ENCODE assay signal across 1 cellular context in genomic region chr22:38872172-38872830, GRCh38.
TF ChIP-seq lines count a peak whose summit lies in the region.

Gene CBX6, minus strand, starts transcription at chr22:38872216. Its CDS starts 26 bp downstream, at chr22:38872190.

TF ChIP-seq in GM12878, 131 proteins besides CTCF, POLR2A, EP300 and RAD21 (continued from another document and continues in another):
- no peak for TF ChIP-seq ZNF687 (IDR thresholded peaks at IDR 0.05)
- TF ChIP-seq IKZF2 (IDR thresholded peaks at IDR 0.05), result no peak
- TF ChIP-seq WRNIP1 (IDR thresholded peaks at IDR 0.05; ENCODE audit: borderline replicate concordance, low read depth, low read length), result no peak
- no peak for TF ChIP-seq E2F4 (IDR thresholded peaks at IDR 0.05; ENCODE audit: low read depth, low read length)
- no peak for TF ChIP-seq SMAD1 (IDR thresholded peaks at IDR 0.05; ENCODE audit: low read depth, partially characterized antibody)
- no peak for TF ChIP-seq EZH2 (IDR thresholded peaks at IDR 0.05; ENCODE audit: borderline replicate concordance, control insufficient read depth, low read depth, low read length)
- peak; percentile 13; the same call in 1 of the 2 replicates for TF ChIP-seq ATF7 (IDR thresholded peaks at IDR 0.05; ENCODE audit: low read depth)
- no peak for TF ChIP-seq HDAC6 (IDR thresholded peaks at IDR 0.05; ENCODE audit: unreplicated experiment)
- peak in 1 of 2 experiments; percentile 76; a peak in 2 of 3 replicates for TF ChIP-seq EGR1 (IDR thresholded peaks at IDR 0.05; ENCODE audit: borderline replicate concordance in 1 of 2, low read depth in 2 of 2, low read length in 2 of 2)
- peak; percentile 37; the same call in 1 of the 2 replicates for TF ChIP-seq POLR2AphosphoS2 (IDR thresholded peaks at IDR 0.05; ENCODE audit: low read depth, low read length)
- TF ChIP-seq CREM (IDR thresholded peaks at IDR 0.05; ENCODE audit: low read depth), result no peak
- no peak for TF ChIP-seq BCL3 (IDR thresholded peaks at IDR 0.05; ENCODE audit: borderline replicate concordance, insufficient read depth, low read depth, low read length, poor library complexity, severe bottlenecking)
- TF ChIP-seq ETV6 (conservative IDR thresholded peaks at IDR 0.05 in 1 of 2, IDR thresholded peaks at IDR 0.05 in 1 of 2; ENCODE audit: borderline replicate concordance in 1 of 2, low read depth in 1 of 2), result no peak
- TF ChIP-seq YY1 (IDR thresholded peaks at IDR 0.05; ENCODE audit: low read depth, low read length), result peak; percentile 89
- no peak for TF ChIP-seq IRF4 (IDR thresholded peaks at IDR 0.05; ENCODE audit: low read depth, low read length)
- TF ChIP-seq CEBPB (IDR thresholded peaks at IDR 0.05; ENCODE audit: borderline replicate concordance in 1 of 2, low read depth in 2 of 2, low read length in 2 of 2), result no peak
- TF ChIP-seq TCF7 (IDR thresholded peaks at IDR 0.05; ENCODE audit: borderline replicate concordance), result no peak
- TF ChIP-seq USF1 (IDR thresholded peaks at IDR 0.05; ENCODE audit: borderline replicate concordance, extremely low read length, insufficient read depth, low read depth, low read length), result peak; percentile 93
- no peak for TF ChIP-seq ZBTB33 (IDR thresholded peaks at IDR 0.05)
- TF ChIP-seq KLF5 (IDR thresholded peaks at IDR 0.05; ENCODE audit: partially characterized antibody), result no peak
- no peak for TF ChIP-seq CHD1 (IDR thresholded peaks at IDR 0.05; ENCODE audit: low read depth, low read length)
- no peak for TF ChIP-seq CBX3 (IDR thresholded peaks at IDR 0.05; ENCODE audit: borderline replicate concordance, low read depth)
- TF ChIP-seq PBX3 (IDR thresholded peaks at IDR 0.05; ENCODE audit: insufficient replicate concordance, low read depth, low read length), result no peak
- TF ChIP-seq SREBF1 (IDR thresholded peaks at IDR 0.05; ENCODE audit: low read length), result no peak
- no peak for TF ChIP-seq IRF3 (IDR thresholded peaks at IDR 0.05)
- no peak for TF ChIP-seq SMC3 (IDR thresholded peaks at IDR 0.05; ENCODE audit: borderline replicate concordance, low read length)
- 0 out of 2 replicates have a peak, but pooled peaks have one; percentile 41 for TF ChIP-seq BCLAF1 (IDR thresholded peaks at IDR 0.05)
- TF ChIP-seq PAX8 (IDR thresholded peaks at IDR 0.05), result no peak
- TF ChIP-seq NKRF (conservative IDR thresholded peaks at IDR 0.05), result peak; percentile 48; the same call in 1 of the 2 replicates
- TF ChIP-seq HDGF (IDR thresholded peaks at IDR 0.05), result peak; percentile 52; the same call in 1 of the 2 replicates
- no peak for TF ChIP-seq TBL1XR1 (IDR thresholded peaks at IDR 0.05; ENCODE audit: low read depth, low read length)
- no peak for TF ChIP-seq NFIC (IDR thresholded peaks at IDR 0.05; ENCODE audit: low read depth, low read length)
- no peak for TF ChIP-seq SPI1 (IDR thresholded peaks at IDR 0.05; ENCODE audit: borderline replicate concordance, insufficient read depth, low read depth, low read length)
- TF ChIP-seq POU2F2 (IDR thresholded peaks at IDR 0.05; ENCODE audit: borderline replicate concordance, low read depth, low read length), result 0 out of 3 replicates have a peak, but pooled peaks have one; percentile 5
- TF ChIP-seq NRF1 (conservative IDR thresholded peaks at IDR 0.05; ENCODE audit: low read depth, low read length), result peak; percentile 66
- peak; percentile 46 for TF ChIP-seq SP1 (IDR thresholded peaks at IDR 0.05; ENCODE audit: low read depth, low read length)
- TF ChIP-seq ZBTB40 (IDR thresholded peaks at IDR 0.05; ENCODE audit: borderline replicate concordance), result no peak
